In genomic region chr3:195956577-195956976, GRCh38 we compare ENCODE assay signal across 14 cellular contexts.
"Had no signal": no experiment of that assay in that cellular context is flagged by ENCODE, and none has a peak within 500 bp of the region (broad histone marks: within the 10 kb centered on the region; RNA-seq: fewer than 3 reads in every experiment).

No MANE protein-coding gene starts in this region.

- H3K36me3 Mint-ChIP-seq: activated naive CD8-positive, alpha-beta T cell had no signal

- H3K9me3 ChIP-seq: body of pancreas, esophagus squamous epithelium, spleen, suprapubic skin, transverse colon, vagina had no signal

- ATAC-seq: body of pancreas; effector memory CD8-positive, alpha-beta T cell; naive thymus-derived CD4-positive, alpha-beta T cell had no signal

- H3K27ac ChIP-seq: body of pancreas, esophagus squamous epithelium, spleen, suprapubic skin, transverse colon, vagina, WERI-Rb-1 had no signal

- DNase-seq: activated gamma-delta T cell; body of pancreas; effector memory CD8-positive, alpha-beta T cell; esophagus squamous epithelium; naive thymus-derived CD4-positive, alpha-beta T cell; spleen; SW 1271; transverse colon; WERI-Rb-1 had no signal

- H3K27me3 ChIP-seq: body of pancreas, esophagus squamous epithelium, spleen, suprapubic skin, transverse colon, vagina had no signal

- H3K27me3 Mint-ChIP-seq: activated naive CD8-positive, alpha-beta T cell; effector memory CD8-positive, alpha-beta T cell; memory B cell; naive thymus-derived CD4-positive, alpha-beta T cell; stimulated activated naive CD8-positive, alpha-beta T cell treated with anti-CD3 and anti-CD28 coated beads, Interleukin-15, Interleukin-2, amounts not matched to agents 100 ng/mL and 50 ng/mL, for 24 hours had no signal

- H3K9me3 Mint-ChIP-seq: effector memory CD8-positive, alpha-beta T cell; stimulated activated naive CD8-positive, alpha-beta T cell treated with anti-CD3 and anti-CD28 coated beads, Interleukin-15, Interleukin-2, amounts not matched to agents 100 ng/mL and 50 ng/mL, for 24 hours had no signal
